In the genomic region with DNA sequence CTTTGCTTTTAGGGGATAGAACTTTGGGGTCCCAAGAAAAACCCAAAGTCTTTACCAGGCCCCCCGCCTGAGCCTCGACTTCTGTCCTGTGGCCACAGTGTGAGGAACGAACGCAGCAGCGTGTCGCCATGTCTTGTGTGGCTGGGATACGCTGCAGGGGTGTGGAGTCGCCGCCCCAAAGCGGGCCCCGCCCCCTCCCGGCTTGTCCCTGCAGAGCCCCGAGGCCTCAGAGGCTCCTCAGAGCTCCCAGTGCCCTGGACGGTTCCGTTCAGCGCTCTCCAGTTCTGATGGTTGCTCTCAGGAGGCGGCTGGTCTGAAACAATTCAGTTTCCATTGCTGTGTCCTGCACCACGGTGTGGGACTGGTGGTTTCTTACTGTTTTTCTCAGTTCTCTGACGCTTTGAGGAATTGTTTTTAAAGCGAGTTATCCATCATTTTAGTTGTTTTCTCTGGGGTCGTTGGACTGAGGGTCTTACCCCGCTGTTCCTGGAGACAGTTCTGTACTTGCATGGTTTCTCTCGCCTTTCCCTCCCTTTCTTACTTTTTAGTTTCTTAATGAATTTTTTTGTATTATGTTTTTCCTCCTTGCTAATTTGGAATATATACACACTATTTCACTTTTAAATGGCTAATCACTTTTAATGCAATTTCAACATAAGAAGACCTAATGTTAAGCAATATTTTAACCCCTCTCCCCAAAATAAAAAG, we compare ENCODE assay signal across 1 cellular context.
TF ChIP-seq lines count a peak whose summit lies in the region.

No MANE protein-coding gene starts in this region.

TF ChIP-seq in HepG2, 621 proteins besides CTCF, POLR2A, EP300 and RAD21 (continued from another document and continues in another):
- TF ChIP-seq ZNF768 (CRISPR knock-in tag; IDR thresholded peaks at IDR 0.05) (no peak; the same call in 1 of the 2 replicates), ZNF563 (CRISPR knock-in tag; IDR thresholded peaks at IDR 0.05) (0 out of 2 replicates have a peak, but pooled peaks have one; percentile 49), LCORL (IDR thresholded peaks at IDR 0.05) (no peak), LCORL (CRISPR knock-in tag; IDR thresholded peaks at IDR 0.05) (peak; percentile 62; the same call in 1 of the 2 replicates), ZNF83 (CRISPR knock-in tag; IDR thresholded peaks at IDR 0.05; ENCODE audit: borderline replicate concordance) (no peak), RXRB (CRISPR knock-in tag; IDR thresholded peaks at IDR 0.05; ENCODE audit: borderline replicate concordance) (0 out of 2 replicates have a peak, but pooled peaks have one; percentile 21), YY1 (IDR thresholded peaks at IDR 0.05; ENCODE audit: insufficient read depth, insufficient replicate concordance, low read depth, low read length) (peak; percentile 63), XRCC5 (optimal IDR thresholded peaks at IDR 0.05; ENCODE audit: low read length) (peak; percentile 58), RBM22 (optimal IDR thresholded peaks at IDR 0.05; ENCODE audit: low read length) (peak; percentile 82), RBM39 (IDR thresholded peaks at IDR 0.05; ENCODE audit: low read depth, low read length, poor library complexity, severe bottlenecking) (peak; percentile 63), KDM2A (CRISPR knock-in tag; IDR thresholded peaks at IDR 0.05; ENCODE audit: borderline replicate concordance, low read depth) (peak; percentile 90), SP2 (CRISPR knock-in tag; IDR thresholded peaks at IDR 0.05) (0 out of 2 replicates have a peak, but pooled peaks have one; percentile 22), SALL1 (CRISPR knock-in tag; IDR thresholded peaks at IDR 0.05) (peak; percentile 36; the same call in 1 of the 2 replicates), PHF8 (CRISPR knock-in tag; IDR thresholded peaks at IDR 0.05) (0 out of 2 replicates have a peak, but pooled peaks have one; percentile 19), FOXC1 (CRISPR knock-in tag; IDR thresholded peaks at IDR 0.05; ENCODE audit: borderline replicate concordance) (peak; percentile 60; the same call in 1 of the 2 replicates), GATAD1 (CRISPR knock-in tag; IDR thresholded peaks at IDR 0.05) (peak; percentile 21; the same call in 1 of the 2 replicates), BORCS8-MEF2B (CRISPR knock-in tag; IDR thresholded peaks at IDR 0.05) (peak; percentile 70), NFKB2 (CRISPR knock-in tag; IDR thresholded peaks at IDR 0.05; ENCODE audit: borderline replicate concordance) (peak; percentile 35; the same call in 1 of the 2 replicates)
- TF ChIP-seq, protein P1, sequence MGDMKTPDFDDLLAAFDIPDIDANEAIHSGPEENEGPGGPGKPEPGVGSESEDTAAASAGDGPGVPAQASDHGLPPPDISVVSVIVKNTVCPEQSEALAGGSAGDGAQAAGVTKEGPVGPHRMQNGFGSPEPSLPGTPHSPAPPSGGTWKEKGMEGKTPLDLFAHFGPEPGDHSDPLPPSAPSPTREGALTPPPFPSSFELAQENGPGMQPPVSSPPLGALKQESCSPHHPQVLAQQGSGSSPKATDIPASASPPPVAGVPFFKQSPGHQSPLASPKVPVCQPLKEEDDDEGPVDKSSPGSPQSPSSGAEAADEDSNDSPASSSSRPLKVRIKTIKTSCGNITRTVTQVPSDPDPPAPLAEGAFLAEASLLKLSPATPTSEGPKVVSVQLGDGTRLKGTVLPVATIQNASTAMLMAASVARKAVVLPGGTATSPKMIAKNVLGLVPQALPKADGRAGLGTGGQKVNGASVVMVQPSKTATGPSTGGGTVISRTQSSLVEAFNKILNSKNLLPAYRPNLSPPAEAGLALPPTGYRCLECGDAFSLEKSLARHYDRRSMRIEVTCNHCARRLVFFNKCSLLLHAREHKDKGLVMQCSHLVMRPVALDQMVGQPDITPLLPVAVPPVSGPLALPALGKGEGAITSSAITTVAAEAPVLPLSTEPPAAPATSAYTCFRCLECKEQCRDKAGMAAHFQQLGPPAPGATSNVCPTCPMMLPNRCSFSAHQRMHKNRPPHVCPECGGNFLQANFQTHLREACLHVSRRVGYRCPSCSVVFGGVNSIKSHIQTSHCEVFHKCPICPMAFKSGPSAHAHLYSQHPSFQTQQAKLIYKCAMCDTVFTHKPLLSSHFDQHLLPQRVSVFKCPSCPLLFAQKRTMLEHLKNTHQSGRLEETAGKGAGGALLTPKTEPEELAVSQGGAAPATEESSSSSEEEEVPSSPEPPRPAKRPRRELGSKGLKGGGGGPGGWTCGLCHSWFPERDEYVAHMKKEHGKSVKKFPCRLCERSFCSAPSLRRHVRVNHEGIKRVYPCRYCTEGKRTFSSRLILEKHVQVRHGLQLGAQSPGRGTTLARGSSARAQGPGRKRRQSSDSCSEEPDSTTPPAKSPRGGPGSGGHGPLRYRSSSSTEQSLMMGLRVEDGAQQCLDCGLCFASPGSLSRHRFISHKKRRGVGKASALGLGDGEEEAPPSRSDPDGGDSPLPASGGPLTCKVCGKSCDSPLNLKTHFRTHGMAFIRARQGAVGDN (CRISPR knock-in tag; IDR thresholded peaks at IDR 0.05), result peak; percentile 81
- TF ChIP-seq, protein P2, sequence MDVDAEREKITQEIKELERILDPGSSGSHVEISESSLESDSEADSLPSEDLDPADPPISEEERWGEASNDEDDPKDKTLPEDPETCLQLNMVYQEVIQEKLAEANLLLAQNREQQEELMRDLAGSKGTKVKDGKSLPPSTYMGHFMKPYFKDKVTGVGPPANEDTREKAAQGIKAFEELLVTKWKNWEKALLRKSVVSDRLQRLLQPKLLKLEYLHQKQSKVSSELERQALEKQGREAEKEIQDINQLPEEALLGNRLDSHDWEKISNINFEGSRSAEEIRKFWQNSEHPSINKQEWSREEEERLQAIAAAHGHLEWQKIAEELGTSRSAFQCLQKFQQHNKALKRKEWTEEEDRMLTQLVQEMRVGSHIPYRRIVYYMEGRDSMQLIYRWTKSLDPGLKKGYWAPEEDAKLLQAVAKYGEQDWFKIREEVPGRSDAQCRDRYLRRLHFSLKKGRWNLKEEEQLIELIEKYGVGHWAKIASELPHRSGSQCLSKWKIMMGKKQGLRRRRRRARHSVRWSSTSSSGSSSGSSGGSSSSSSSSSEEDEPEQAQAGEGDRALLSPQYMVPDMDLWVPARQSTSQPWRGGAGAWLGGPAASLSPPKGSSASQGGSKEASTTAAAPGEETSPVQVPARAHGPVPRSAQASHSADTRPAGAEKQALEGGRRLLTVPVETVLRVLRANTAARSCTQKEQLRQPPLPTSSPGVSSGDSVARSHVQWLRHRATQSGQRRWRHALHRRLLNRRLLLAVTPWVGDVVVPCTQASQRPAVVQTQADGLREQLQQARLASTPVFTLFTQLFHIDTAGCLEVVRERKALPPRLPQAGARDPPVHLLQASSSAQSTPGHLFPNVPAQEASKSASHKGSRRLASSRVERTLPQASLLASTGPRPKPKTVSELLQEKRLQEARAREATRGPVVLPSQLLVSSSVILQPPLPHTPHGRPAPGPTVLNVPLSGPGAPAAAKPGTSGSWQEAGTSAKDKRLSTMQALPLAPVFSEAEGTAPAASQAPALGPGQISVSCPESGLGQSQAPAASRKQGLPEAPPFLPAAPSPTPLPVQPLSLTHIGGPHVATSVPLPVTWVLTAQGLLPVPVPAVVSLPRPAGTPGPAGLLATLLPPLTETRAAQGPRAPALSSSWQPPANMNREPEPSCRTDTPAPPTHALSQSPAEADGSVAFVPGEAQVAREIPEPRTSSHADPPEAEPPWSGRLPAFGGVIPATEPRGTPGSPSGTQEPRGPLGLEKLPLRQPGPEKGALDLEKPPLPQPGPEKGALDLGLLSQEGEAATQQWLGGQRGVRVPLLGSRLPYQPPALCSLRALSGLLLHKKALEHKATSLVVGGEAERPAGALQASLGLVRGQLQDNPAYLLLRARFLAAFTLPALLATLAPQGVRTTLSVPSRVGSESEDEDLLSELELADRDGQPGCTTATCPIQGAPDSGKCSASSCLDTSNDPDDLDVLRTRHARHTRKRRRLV (CRISPR knock-in tag; IDR thresholded peaks at IDR 0.05), result no peak
- TF ChIP-seq, protein P3, sequence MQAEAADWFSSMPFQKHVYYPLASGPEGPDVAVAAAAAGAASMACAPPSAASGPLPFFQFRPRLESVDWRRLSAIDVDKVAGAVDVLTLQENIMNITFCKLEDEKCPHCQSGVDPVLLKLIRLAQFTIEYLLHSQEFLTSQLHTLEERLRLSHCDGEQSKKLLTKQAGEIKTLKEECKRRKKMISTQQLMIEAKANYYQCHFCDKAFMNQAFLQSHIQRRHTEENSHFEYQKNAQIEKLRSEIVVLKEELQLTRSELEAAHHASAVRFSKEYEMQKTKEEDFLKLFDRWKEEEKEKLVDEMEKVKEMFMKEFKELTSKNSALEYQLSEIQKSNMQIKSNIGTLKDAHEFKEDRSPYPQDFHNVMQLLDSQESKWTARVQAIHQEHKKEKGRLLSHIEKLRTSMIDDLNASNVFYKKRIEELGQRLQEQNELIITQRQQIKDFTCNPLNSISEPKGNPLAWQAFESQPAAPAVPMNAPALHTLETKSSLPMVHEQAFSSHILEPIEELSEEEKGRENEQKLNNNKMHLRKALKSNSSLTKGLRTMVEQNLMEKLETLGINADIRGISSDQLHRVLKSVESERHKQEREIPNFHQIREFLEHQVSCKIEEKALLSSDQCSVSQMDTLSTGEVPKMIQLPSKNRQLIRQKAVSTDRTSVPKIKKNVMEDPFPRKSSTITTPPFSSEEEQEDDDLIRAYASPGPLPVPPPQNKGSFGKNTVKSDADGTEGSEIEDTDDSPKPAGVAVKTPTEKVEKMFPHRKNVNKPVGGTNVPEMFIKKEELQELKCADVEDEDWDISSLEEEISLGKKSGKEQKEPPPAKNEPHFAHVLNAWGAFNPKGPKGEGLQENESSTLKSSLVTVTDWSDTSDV (CRISPR knock-in tag; IDR thresholded peaks at IDR 0.05), result peak; percentile 57; the same call in 1 of the 2 replicates
- TF ChIP-seq, protein P4, sequence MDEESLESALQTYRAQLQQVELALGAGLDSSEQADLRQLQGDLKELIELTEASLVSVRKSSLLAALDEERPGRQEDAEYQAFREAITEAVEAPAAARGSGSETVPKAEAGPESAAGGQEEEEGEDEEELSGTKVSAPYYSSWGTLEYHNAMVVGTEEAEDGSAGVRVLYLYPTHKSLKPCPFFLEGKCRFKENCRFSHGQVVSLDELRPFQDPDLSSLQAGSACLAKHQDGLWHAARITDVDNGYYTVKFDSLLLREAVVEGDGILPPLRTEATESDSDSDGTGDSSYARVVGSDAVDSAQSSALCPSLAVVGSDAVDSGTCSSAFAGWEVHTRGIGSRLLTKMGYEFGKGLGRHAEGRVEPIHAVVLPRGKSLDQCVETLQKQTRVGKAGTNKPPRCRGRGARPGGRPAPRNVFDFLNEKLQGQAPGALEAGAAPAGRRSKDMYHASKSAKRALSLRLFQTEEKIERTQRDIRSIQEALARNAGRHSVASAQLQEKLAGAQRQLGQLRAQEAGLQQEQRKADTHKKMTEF (CRISPR knock-in tag; IDR thresholded peaks at IDR 0.05), result peak; percentile 44; the same call in 1 of the 2 replicates
- TF ChIP-seq, protein P5, sequence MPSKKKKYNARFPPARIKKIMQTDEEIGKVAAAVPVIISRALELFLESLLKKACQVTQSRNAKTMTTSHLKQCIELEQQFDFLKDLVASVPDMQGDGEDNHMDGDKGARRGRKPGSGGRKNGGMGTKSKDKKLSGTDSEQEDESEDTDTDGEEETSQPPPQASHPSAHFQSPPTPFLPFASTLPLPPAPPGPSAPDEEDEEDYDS (CRISPR knock-in tag; IDR thresholded peaks at IDR 0.05), result peak; percentile 45; the same call in 1 of the 2 replicates
- TF ChIP-seq, protein P6, sequence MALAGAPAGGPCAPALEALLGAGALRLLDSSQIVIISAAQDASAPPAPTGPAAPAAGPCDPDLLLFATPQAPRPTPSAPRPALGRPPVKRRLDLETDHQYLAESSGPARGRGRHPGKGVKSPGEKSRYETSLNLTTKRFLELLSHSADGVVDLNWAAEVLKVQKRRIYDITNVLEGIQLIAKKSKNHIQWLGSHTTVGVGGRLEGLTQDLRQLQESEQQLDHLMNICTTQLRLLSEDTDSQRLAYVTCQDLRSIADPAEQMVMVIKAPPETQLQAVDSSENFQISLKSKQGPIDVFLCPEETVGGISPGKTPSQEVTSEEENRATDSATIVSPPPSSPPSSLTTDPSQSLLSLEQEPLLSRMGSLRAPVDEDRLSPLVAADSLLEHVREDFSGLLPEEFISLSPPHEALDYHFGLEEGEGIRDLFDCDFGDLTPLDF (CRISPR knock-in tag; IDR thresholded peaks at IDR 0.05), result no peak
- TF ChIP-seq, protein P7, sequence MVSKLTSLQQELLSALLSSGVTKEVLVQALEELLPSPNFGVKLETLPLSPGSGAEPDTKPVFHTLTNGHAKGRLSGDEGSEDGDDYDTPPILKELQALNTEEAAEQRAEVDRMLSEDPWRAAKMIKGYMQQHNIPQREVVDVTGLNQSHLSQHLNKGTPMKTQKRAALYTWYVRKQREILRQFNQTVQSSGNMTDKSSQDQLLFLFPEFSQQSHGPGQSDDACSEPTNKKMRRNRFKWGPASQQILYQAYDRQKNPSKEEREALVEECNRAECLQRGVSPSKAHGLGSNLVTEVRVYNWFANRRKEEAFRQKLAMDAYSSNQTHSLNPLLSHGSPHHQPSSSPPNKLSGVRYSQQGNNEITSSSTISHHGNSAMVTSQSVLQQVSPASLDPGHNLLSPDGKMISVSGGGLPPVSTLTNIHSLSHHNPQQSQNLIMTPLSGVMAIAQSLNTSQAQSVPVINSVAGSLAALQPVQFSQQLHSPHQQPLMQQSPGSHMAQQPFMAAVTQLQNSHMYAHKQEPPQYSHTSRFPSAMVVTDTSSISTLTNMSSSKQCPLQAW (CRISPR knock-in tag; IDR thresholded peaks at IDR 0.05), result 0 out of 2 replicates have a peak, but pooled peaks have one; percentile 40
- TF ChIP-seq, protein P8, sequence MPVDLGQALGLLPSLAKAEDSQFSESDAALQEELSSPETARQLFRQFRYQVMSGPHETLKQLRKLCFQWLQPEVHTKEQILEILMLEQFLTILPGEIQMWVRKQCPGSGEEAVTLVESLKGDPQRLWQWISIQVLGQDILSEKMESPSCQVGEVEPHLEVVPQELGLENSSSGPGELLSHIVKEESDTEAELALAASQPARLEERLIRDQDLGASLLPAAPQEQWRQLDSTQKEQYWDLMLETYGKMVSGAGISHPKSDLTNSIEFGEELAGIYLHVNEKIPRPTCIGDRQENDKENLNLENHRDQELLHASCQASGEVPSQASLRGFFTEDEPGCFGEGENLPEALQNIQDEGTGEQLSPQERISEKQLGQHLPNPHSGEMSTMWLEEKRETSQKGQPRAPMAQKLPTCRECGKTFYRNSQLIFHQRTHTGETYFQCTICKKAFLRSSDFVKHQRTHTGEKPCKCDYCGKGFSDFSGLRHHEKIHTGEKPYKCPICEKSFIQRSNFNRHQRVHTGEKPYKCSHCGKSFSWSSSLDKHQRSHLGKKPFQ (CRISPR knock-in tag; IDR thresholded peaks at IDR 0.05; ENCODE audit: insufficient replicate concordance), result peak; percentile 63
- TF ChIP-seq, protein P9, sequence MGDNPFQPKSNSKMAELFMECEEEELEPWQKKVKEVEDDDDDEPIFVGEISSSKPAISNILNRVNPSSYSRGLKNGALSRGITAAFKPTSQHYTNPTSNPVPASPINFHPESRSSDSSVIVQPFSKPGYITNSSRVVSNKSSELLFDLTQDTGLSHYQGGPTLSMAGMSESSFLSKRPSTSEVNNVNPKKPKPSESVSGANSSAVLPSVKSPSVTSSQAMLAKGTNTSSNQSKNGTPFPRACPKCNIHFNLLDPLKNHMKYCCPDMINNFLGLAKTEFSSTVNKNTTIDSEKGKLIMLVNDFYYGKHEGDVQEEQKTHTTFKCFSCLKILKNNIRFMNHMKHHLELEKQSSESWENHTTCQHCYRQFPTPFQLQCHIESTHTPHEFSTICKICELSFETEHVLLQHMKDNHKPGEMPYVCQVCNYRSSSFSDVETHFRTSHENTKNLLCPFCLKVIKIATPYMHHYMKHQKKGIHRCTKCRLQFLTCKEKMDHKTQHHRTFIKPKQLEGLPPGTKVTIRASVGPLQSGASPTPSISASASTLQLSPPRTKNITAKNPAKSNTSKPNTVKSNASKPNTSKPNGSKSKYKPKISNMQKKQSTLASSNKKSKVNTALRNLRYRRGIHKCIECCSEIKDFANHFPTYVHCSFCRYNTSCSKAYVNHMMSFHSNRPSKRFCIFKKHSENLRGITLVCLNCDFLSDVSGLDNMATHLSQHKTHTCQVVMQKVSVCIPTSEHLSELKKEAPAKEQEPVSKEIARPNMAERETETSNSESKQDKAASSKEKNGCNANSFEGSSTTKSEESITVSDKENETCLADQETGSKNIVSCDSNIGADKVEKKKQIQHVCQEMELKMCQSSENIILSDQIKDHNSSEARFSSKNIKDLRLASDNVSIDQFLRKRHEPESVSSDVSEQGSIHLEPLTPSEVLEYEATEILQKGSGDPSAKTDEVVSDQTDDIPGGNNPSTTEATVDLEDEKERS (CRISPR knock-in tag; IDR thresholded peaks at IDR 0.05), result peak; percentile 41; the same call in 1 of the 2 replicates
